In the genomic region with DNA sequence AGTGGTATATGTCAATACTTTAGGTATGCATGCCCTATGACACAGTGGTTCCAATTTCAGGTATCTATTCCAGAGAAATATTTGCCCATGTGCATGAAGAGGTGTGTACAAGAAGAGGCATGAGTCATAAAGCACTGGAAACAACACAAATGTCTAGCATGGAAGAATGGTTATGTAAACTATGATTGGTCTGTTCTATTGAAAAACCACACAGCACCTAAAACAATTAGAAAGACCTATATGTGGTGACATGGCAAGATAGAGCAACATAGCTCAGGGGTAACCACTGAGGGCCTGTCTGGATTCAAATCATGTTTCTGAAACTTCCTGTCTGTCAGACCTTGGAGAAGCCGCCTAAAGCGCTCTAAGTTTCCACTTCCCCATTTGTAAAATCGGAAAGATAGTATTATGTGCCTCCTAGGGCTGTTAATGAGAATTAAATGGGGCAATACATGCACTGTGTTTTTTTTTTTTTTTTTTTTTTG, we compare ENCODE assay signal across 8 cellular contexts.
A peak's percentile ranks its signal among the peaks of the same experiment; 100 is the strongest.
DNase-seq lines count a peak whose midpoint lies in the region; ATAC-seq and TF ChIP-seq lines count a peak whose summit lies in the region.

No MANE protein-coding gene starts in this region.

- no peaks in the 10 kb centered on the region for H3K4me1 ChIP-seq in uterus

- ATAC-seq in GM19043 (IDR thresholded peaks at IDR 0.05; ENCODE audit: low read depth, unreplicated experiment) (peak; percentile 84), HG03097 (IDR thresholded peaks at IDR 0.05; ENCODE audit: low FRiP score, unreplicated experiment) (peak; percentile 68)

- DNase-seq in CD1c-positive myeloid dendritic cell (ENCODE audit: extremely low spot score) (peak; percentile 91), RKO (ENCODE audit: low spot score) (peak; percentile 32), erythroblast (lab: John Stamatoyannopoulos, UW) (peak; percentile 30 to 57), anterior cingulate cortex (lab: John Stamatoyannopoulos, UW) (no peak), SW 1271 (lab: John Stamatoyannopoulos, UW) (no peak), uterus (no peak)

- TF ChIP-seq POLR2A in erythroblast (IDR thresholded peaks at IDR 0.05; ENCODE audit: low read length): no peak
- TF ChIP-seq POLR2A in uterus (IDR thresholded peaks at IDR 0.05): no peak

- H3K4me3 ChIP-seq in uterus: no peak overlapping the region

- no peak overlapping the region for H3K27ac ChIP-seq in uterus

- H3K27me3 ChIP-seq in uterus: no peaks in the 10 kb centered on the region

- H3K9me3 ChIP-seq in uterus: no peaks in the 10 kb centered on the region

- no peaks in the 10 kb centered on the region for H3K36me3 ChIP-seq in uterus

- intact Hi-C loops in uterus (cut with DNase I; ENCODE audit: low total_unique reads): no loop called here

- no peak for TF ChIP-seq CTCF in uterus (IDR thresholded peaks at IDR 0.05)

Comparison
In these comparisons a context has a peak if more than half of its experiments do, and no peak if none do; other contexts are left out.
1. DNase-seq: peak in CD1c-positive myeloid dendritic cell (single experiment), RKO (single experiment) and erythroblast (2 of 2); none in anterior cingulate cortex (0 of 58), SW 1271 (0 of 2) and uterus (0 of 2).